1 cellular context compared by ENCODE assay signal in genomic region chr7:77458786-77459185, GRCh38.
TF ChIP-seq lines count a peak whose summit lies in the region.

No MANE protein-coding gene starts in this region.

TF ChIP-seq in K562, 482 proteins besides CTCF, POLR2A, EP300 and RAD21 (continued from another document):
- TF ChIP-seq CEBPG (CRISPR knock-in tag; IDR thresholded peaks at IDR 0.05) (no peak), CEBPG (tag; conservative IDR thresholded peaks at IDR 0.05 in 1 of 2, IDR thresholded peaks at IDR 0.05 in 1 of 2) (peak; percentile 79 to 95), MXD1 (CRISPR knock-in tag; IDR thresholded peaks at IDR 0.05; ENCODE audit: borderline replicate concordance, poor library complexity, severe bottlenecking) (no peak), IRF9 (tag; IDR thresholded peaks at IDR 0.05) (peak; percentile 37; the same call in 1 of the 2 replicates), CEBPB (tag; IDR thresholded peaks at IDR 0.05) (peak; percentile 96), ZNF707 (CRISPR knock-in tag; conservative IDR thresholded peaks at IDR 0.05) (no peak)
